ENCODE assay signal across 17 cellular contexts in genomic region chr4:185145572-185145971, GRCh38. TPM values are rescaled to one million over a fixed set of nuclear protein-coding genes. Genes with fewer than 3 reads are reported as not detected.
DNase-seq lines count a peak whose midpoint lies in the region; ATAC-seq and TF ChIP-seq lines count a peak whose summit lies in the region.
"Had no signal": no experiment of that assay in that cellular context is flagged by ENCODE, and none has a peak within 500 bp of the region (broad histone marks: within the 10 kb centered on the region; RNA-seq: fewer than 3 reads in every experiment).

No MANE protein-coding gene starts in this region.

- TF ChIP-seq RAD21 in neural cell (conservative IDR thresholded peaks at IDR 0.05): no peak

- H3K36me3 ChIP-seq in brain microvascular endothelial cell (replicated peaks) (peaks cover 2% of the 10 kb centered on the region), neural cell (ENCODE audit: insufficient read depth, low read length) (peaks cover 7% of the 10 kb centered on the region), thoracic aorta (no peaks in the 10 kb centered on the region)
- H3K36me3 ChIP-seq: neutrophil had no signal

- no peaks in the 10 kb centered on the region for H3F3A ChIP-seq in neural cell (ENCODE audit: insufficient read depth, low read length, poor library complexity, severe bottlenecking)

- no peaks in the 10 kb centered on the region for H4K20me1 ChIP-seq in neural cell (ENCODE audit: insufficient read depth)

- H3K27ac ChIP-seq in brain microvascular endothelial cell: no peak overlapping the region
- no peak overlapping the region for H3K27ac ChIP-seq in neural cell (ENCODE audit: low read length)
- peak overlapping the region; percentile 63 to 75 for H3K27ac ChIP-seq in thoracic aorta
- H3K27ac ChIP-seq: neutrophil, upper lobe of left lung had no signal

- peak; percentile 52 for DNase-seq in brain microvascular endothelial cell
- peak; percentile 63 for DNase-seq in Right ventricle myocardium superior
- DNase-seq in thoracic aorta (ENCODE audit: low spot score): peak; percentile 18
- no peak for DNase-seq in globus pallidus (ENCODE audit: low spot score)
- DNase-seq in stimulated activated CD8-positive, alpha-beta memory T cell treated with anti-CD3 and anti-CD28 coated beads, Interleukin-4, amount 100 ng/mL, for 48 hours: no peak
- no peak for DNase-seq in NCI-H1436 treated with DMSO at 0.1 percent for 48 hours (lab: John Stamatoyannopoulos, UW)
- DNase-seq: activated CD4-positive, alpha-beta T cell treated with anti-CD3 and anti-CD28 coated beads for 48 hours; DMS153; NCI-H146; NCI-H345; SHP77 treated with DMSO at 0.1 percent for 48 hours; stimulated activated CD4-positive, alpha-beta T cell treated with anti-CD3 and anti-CD28 coated beads, Interleukin-4, amount 100 ng/mL, for 1 hour had no signal

- no peak overlapping the region for H3K4me3 ChIP-seq in brain microvascular endothelial cell (ENCODE audit: low read depth, low read length)
- peak overlapping the region; percentile 74 for H3K4me3 ChIP-seq in neural cell (ENCODE audit: low read length)
- peak overlapping the region; percentile 73 for H3K4me3 ChIP-seq in thoracic aorta

- H3K4me2 ChIP-seq in neural cell (ENCODE audit: low read length): no peak overlapping the region

- no peaks in the 10 kb centered on the region for H3K9me2 ChIP-seq in neural cell (ENCODE audit: insufficient read depth, low read length)

- H3K4me1 ChIP-seq in thoracic aorta (ENCODE audit: control insufficient read depth in 1 of 2, low read depth in 2 of 2): peaks cover 9 to 48% of the 10 kb centered on the region in 2 donors

- intact Hi-C loops in Right ventricle myocardium superior (cut with DNase I): no loop called here

- no peak overlapping the region for H2AFZ ChIP-seq in neural cell (ENCODE audit: low read depth, low read length)

- no peak overlapping the region for H3K9ac ChIP-seq in neural cell (ENCODE audit: low read length)

- TF ChIP-seq EP300 in neural cell (conservative IDR thresholded peaks at IDR 0.05; ENCODE audit: poor library complexity, severe bottlenecking): no peak

- H3K9me3 ChIP-seq in neural cell (ENCODE audit: low read length): no peaks in the 10 kb centered on the region
- no peaks in the 10 kb centered on the region for H3K9me3 ChIP-seq in thoracic aorta
- H3K9me3 ChIP-seq: neutrophil, upper lobe of left lung had no signal

- H3K79me2 ChIP-seq in neural cell (replicated peaks; ENCODE audit: insufficient read depth, low read length): peaks cover 17% of the 10 kb centered on the region

- ATAC-seq in Right ventricle myocardium superior (ENCODE audit: poor library complexity) (peak; percentile 9), thoracic aorta (ENCODE audit: insufficient number of reproducible peaks, low FRiP score, low read depth) (no peak), HG02642 (IDR thresholded peaks at IDR 0.05; ENCODE audit: poor library complexity, unreplicated experiment) (no peak)
- ATAC-seq: activated naive CD4-positive, alpha-beta T cell treated with anti-CD3 and anti-CD28 coated beads, Interleukin-2, amount 50 U/mL, for 72 hours had no signal

- TF ChIP-seq CTCF in brain microvascular endothelial cell (IDR thresholded peaks at IDR 0.05; ENCODE audit: low read depth, low read length, missing control alignments) (no peak), neural cell (IDR thresholded peaks at IDR 0.05; ENCODE audit: poor library complexity, severe bottlenecking) (no peak), thoracic aorta (IDR thresholded peaks at IDR 0.05) (no peak)

- in situ Hi-C loops in brain microvascular endothelial cell (cut with HindIII; ENCODE audit: low pct_ligation_motif_present, low sequenced_read_pairs): no loop called here

- H3K27me3 ChIP-seq in brain microvascular endothelial cell (replicated peaks) (no peaks in the 10 kb centered on the region), neural cell (ENCODE audit: insufficient read depth, low read depth, low read length) (no peaks in the 10 kb centered on the region), thoracic aorta (replicated peaks; ENCODE audit: insufficient read depth) (no peaks in the 10 kb centered on the region)
- H3K27me3 ChIP-seq: upper lobe of left lung had no signal

TF ChIP-seq in neural cell, 6 proteins besides CTCF, POLR2A, EP300 and RAD21:
- TF ChIP-seq EZH2 (IDR thresholded peaks at IDR 0.05; ENCODE audit: borderline replicate concordance, insufficient read depth, low read length, poor library complexity, severe bottlenecking): no peak
- no peak for TF ChIP-seq SMC3 (conservative IDR thresholded peaks at IDR 0.05; ENCODE audit: poor library complexity)
- no peak for TF ChIP-seq REST (IDR thresholded peaks at IDR 0.05; ENCODE audit: borderline replicate concordance)
- TF ChIP-seq MXI1 (conservative IDR thresholded peaks at IDR 0.05; ENCODE audit: poor library complexity, severe bottlenecking): no peak
- no peak for TF ChIP-seq TAF1 (IDR thresholded peaks at IDR 0.05; ENCODE audit: low read depth)
- no peak for TF ChIP-seq POLR2AphosphoS5 (IDR thresholded peaks at IDR 0.05)
TF ChIP-seq in neural cell: peak in this region for 0.

RNA-seq across cellular contexts. Expression of gene SLC25A4, which starts 2.5 kb away (rescaled TPM):
- total RNA-seq in Right ventricle myocardium superior (2,290 TPM), thoracic aorta (100 to 1,000 TPM in 1 of 2 donors, 10 to 100 TPM in 1; 78.3 to 108 TPM)
- polyA plus RNA-seq in neural cell: 139 and 140 TPM in 2 replicates
- 48.9 and 50.1 TPM in 2 replicates for polyA minus RNA-seq in neural cell

RNA-seq across cellular contexts. Expression of gene CFAP97, which starts 58.2 kb away (rescaled TPM):
- total RNA-seq in Right ventricle myocardium superior (11.3 TPM), thoracic aorta (10 to 100 TPM; 40.8 to 62.2 TPM)
- polyA plus RNA-seq in neural cell: 26.1 and 29.8 TPM in 2 replicates
- polyA minus RNA-seq in neural cell: 50.9 and 60.9 TPM in 2 replicates

Comparison
In these comparisons a context has a peak if more than half of its experiments do, and no peak if none do; other contexts are left out.
1. DNase-seq: peak in brain microvascular endothelial cell (single experiment), Right ventricle myocardium superior (single experiment) and thoracic aorta (single experiment); none in globus pallidus (single experiment), stimulated activated CD8-positive, alpha-beta memory T cell treated with anti-CD3 and anti-CD28 coated beads, Interleukin-4, amount 100 ng/mL, for 48 hours (single experiment) and NCI-H1436 treated with DMSO at 0.1 percent for 48 hours (single experiment).
2. H3K27ac ChIP-seq: peak in thoracic aorta (2 of 2); none in brain microvascular endothelial cell (single experiment) and neural cell (single experiment).
3. RNA of gene SLC25A4, which starts 2.5 kb away (total RNA-seq): 2,290 TPM in Right ventricle myocardium superior (single experiment); 78.3 to 108 TPM in thoracic aorta; every median in the first group is over 10 times any median in the second.